ENCODE assay signal across 1 cellular context in the genomic region with DNA sequence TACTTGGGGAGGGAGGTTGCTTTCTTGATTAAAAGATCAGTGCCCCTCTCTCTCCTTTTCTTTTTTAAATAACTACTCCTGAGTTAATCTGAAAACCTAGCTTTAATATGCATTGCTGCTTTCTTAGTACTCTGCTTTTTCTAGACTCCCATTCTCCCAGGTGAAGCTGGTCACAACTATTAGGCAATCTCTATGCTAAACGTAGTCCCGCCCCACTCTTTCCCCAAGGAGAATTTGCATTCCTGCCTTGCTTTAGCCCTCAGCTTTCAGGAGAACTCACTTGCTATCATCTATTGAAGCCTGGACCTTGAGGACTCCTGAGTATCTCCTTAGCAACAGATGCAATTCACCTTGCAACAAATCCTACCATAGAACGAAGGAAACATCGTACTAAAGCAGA.
TF ChIP-seq lines count a peak whose summit lies in the region.

No MANE protein-coding gene starts in this region.

TF ChIP-seq in GM23338, 12 proteins besides CTCF, POLR2A, EP300 and RAD21 (continued from another document):
- TF ChIP-seq, protein P1, sequence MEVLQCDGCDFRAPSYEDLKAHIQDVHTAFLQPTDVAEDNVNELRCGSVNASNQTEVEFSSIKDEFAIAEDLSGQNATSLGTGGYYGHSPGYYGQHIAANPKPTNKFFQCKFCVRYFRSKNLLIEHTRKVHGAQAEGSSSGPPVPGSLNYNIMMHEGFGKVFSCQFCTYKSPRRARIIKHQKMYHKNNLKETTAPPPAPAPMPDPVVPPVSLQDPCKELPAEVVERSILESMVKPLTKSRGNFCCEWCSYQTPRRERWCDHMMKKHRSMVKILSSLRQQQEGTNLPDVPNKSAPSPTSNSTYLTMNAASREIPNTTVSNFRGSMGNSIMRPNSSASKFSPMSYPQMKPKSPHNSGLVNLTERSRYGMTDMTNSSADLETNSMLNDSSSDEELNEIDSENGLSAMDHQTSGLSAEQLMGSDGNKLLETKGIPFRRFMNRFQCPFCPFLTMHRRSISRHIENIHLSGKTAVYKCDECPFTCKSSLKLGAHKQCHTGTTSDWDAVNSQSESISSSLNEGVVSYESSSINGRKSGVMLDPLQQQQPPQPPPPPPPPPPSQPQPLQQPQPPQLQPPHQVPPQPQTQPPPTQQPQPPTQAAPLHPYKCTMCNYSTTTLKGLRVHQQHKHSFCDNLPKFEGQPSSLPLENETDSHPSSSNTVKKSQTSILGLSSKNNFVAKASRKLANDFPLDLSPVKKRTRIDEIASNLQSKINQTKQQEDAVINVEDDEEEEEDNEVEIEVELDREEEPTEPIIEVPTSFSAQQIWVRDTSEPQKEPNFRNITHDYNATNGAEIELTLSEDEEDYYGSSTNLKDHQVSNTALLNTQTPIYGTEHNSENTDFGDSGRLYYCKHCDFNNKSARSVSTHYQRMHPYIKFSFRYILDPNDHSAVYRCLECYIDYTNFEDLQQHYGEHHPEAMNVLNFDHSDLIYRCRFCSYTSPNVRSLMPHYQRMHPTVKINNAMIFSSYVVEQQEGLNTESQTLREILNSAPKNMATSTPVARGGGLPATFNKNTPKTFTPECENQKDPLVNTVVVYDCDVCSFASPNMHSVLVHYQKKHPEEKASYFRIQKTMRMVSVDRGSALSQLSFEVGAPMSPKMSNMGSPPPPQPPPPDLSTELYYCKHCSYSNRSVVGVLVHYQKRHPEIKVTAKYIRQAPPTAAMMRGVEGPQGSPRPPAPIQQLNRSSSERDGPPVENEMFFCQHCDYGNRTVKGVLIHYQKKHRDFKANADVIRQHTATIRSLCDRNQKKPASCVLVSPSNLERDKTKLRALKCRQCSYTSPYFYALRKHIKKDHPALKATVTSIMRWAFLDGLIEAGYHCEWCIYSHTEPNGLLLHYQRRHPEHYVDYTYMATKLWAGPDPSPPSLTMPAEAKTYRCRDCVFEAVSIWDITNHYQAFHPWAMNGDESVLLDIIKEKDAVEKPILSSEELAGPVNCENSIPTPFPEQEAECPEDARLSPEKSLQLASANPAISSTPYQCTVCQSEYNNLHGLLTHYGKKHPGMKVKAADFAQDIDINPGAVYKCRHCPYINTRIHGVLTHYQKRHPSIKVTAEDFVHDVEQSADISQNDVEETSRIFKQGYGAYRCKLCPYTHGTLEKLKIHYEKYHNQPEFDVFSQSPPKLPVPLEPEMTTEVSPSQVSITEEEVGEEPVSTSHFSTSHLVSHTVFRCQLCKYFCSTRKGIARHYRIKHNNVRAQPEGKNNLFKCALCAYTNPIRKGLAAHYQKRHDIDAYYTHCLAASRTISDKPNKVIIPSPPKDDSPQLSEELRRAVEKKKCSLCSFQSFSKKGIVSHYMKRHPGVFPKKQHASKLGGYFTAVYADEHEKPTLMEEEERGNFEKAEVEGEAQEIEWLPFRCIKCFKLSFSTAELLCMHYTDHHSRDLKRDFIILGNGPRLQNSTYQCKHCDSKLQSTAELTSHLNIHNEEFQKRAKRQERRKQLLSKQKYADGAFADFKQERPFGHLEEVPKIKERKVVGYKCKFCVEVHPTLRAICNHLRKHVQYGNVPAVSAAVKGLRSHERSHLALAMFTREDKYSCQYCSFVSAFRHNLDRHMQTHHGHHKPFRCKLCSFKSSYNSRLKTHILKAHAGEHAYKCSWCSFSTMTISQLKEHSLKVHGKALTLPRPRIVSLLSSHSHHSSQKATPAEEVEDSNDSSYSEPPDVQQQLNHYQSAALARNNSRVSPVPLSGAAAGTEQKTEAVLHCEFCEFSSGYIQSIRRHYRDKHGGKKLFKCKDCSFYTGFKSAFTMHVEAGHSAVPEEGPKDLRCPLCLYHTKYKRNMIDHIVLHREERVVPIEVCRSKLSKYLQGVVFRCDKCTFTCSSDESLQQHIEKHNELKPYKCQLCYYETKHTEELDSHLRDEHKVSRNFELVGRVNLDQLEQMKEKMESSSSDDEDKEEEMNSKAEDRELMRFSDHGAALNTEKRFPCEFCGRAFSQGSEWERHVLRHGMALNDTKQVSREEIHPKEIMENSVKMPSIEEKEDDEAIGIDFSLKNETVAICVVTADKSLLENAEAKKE (CRISPR knock-in tag; IDR thresholded peaks at IDR 0.05) = peak; percentile 41; the same call in 1 of the 2 replicates
